1 cellular context compared by ENCODE assay signal in the genomic region with DNA sequence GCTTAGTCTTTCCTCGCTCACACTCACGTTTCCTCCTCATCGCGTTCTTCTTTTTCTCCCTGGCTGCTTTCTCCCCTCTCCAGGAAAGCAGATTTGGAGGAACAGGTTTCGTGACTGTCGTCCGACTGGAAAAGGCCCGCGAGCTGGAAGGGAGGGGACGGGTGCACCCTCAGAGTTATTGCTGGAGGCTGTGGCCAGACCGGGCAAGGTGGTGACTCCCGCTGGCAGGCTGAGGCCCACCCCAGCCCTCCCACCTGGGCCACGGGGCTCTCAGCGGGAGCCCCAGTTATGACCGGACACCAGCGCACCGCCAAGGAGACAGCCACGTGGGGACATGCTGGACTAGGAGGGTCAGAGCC.
TF ChIP-seq lines count a peak whose summit lies in the region.
"Not testable (repeated sequence)": the region's sequence is repeated elsewhere in the genome, so short reads cannot be mapped to it uniquely, and the experiment has no call there.

No MANE protein-coding gene starts in this region.

TF ChIP-seq in K562, 482 proteins besides CTCF, POLR2A, EP300 and RAD21:
- 0 out of 2 replicates have a peak, but pooled peaks have one; percentile 5 for TF ChIP-seq CREB1 (IDR thresholded peaks at IDR 0.05)
- not testable (repeated sequence) for TF ChIP-seq CREB1 (CRISPR knock-in tag; IDR thresholded peaks at IDR 0.05)
